Comparison of ENCODE assay signal across 8 cellular contexts in the genomic region with DNA sequence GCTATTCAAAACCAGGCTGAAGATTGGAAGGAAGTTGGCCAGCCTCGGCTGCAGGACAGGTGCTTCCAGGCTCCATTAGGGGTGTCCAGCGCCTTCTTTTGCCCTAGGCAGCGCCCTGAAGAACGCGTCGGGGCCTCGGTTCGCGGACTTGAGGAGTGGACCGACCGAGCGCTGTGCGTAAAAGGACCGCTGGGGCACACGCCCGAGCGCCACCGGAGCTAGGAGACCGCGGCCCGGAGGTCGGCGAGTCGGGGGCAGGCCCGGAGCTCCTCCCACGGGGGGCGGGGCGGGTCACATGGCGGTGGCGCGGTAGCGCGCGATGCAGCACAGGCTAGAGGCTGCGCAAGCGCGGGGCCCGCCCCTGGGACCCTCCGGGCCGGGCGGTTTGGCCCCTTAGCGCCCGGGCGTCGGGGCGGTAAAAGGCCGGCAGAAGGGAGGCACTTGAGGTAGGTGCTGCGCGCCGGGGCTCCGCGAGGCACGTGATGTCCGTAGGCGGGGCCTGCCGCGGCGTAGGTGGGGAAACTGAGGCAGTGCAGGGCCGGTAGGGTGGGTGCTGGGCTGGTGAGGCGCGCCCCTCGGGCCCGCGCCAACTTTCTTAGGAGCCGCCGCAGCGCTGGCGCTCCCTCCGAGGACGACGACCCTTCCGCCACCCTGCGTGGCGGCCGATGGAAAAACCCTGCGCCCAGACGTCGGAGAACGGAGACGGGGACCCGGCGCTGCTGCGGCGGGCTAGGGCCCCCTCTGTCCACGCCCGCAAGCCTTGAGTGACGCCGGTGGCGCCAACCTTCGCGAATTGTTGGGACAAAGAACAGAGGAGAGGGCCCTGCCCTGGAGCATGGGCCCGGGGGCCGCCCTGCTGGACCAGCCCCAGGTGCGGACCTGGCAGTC. TPM values are rescaled to one million over a fixed set of nuclear protein-coding genes. Genes with fewer than 3 reads are reported as not detected.
A peak's percentile ranks its signal among the peaks of the same experiment; 100 is the strongest.
DNase-seq lines count a peak whose midpoint lies in the region; ATAC-seq and TF ChIP-seq lines count a peak whose summit lies in the region.

PRXL2A (plus strand) TSS at position 354 of the 888 bp plus-strand sequence. CDS start 11,917 bp downstream, outside the sequence.

- H3K9me3 Mint-ChIP-seq in chondrocyte (ENCODE audit: low read depth): no peaks in the 10 kb centered on the region

- intact Hi-C loops in left colon (cut with DNase I, micrococcal nuclease): no loop called here

- no peaks in the 10 kb centered on the region for H3K27me3 Mint-ChIP-seq in chondrocyte (ENCODE audit: low read depth)

- H3K4me1 Mint-ChIP-seq in chondrocyte (ENCODE audit: low read depth): peaks cover 64% of the 10 kb centered on the region

- H3K4me3 Mint-ChIP-seq in chondrocyte (ENCODE audit: unreplicated experiment): peak within 1 kb of the TSS; percentile 77

- peak; percentile 10 to 61 for DNase-seq in NCI-H187 (lab: John Stamatoyannopoulos, UW)
- DNase-seq in NCI-H187 treated with DMSO at 0.1 percent for 48 hours (lab: John Stamatoyannopoulos, UW): no peak
- DNase-seq in NCI-H1694 treated with DMSO at 0.1 percent for 48 hours (lab: John Stamatoyannopoulos, UW): peak; percentile 36
- peak; percentile 73 to 77 for DNase-seq in activated CD4-positive, alpha-beta T cell treated with anti-CD3 and anti-CD28 coated beads for 4 hours
- DNase-seq in chondrocyte (ENCODE audit: low spot score): no peak
- peak; percentile 88 to 93 for DNase-seq in left colon
- peak; percentile 80 for DNase-seq in stimulated activated CD4-positive, alpha-beta T cell treated with anti-CD3 and anti-CD28 coated beads, Interleukin-1b, Interleukin-23, amount 100 ng/mL, for 48 hours

- no peak for TF ChIP-seq CTCF in chondrocyte (IDR thresholded peaks at IDR 0.05)

- H3K27ac Mint-ChIP-seq in chondrocyte (ENCODE audit: unreplicated experiment): peak within 1 kb of the TSS; percentile 82

- no peaks in the 10 kb centered on the region for H3K36me3 Mint-ChIP-seq in chondrocyte (ENCODE audit: low read depth)

- ATAC-seq in HG02840 (IDR thresholded peaks at IDR 0.05; ENCODE audit: low FRiP score, unreplicated experiment) (peak; percentile 92), left colon (peak; percentile 82)

RNA-seq across cellular contexts. Expression of gene PRXL2A, which starts in this region (rescaled TPM):
- 47.4 to 86.9 TPM (median 83.9 TPM) in 3 replicates for total RNA-seq in chondrocyte
- total RNA-seq in left colon: 100 to 1,000 TPM in 1 of 2 donors, 10 to 100 TPM in 1; 97.6 to 108 TPM

Comparison
In these comparisons a context has a peak if more than half of its experiments do, and no peak if none do; other contexts are left out.
1. DNase-seq: peak in NCI-H187 (2 of 2), NCI-H1694 treated with DMSO at 0.1 percent for 48 hours (single experiment), activated CD4-positive, alpha-beta T cell treated with anti-CD3 and anti-CD28 coated beads for 4 hours (2 of 2), left colon (2 of 2) and stimulated activated CD4-positive, alpha-beta T cell treated with anti-CD3 and anti-CD28 coated beads, Interleukin-1b, Interleukin-23, amount 100 ng/mL, for 48 hours (single experiment); none in NCI-H187 treated with DMSO at 0.1 percent for 48 hours (single experiment) and chondrocyte (single experiment).